ENCODE assay signal across 8 cellular contexts in genomic region chr5:119031905-119032304, GRCh38. TPM values are rescaled to one million over a fixed set of nuclear protein-coding genes. Genes with fewer than 3 reads are reported as not detected.
DNase-seq lines count a peak whose midpoint lies in the region; ATAC-seq, FAIRE-seq and TF ChIP-seq lines count a peak whose summit lies in the region.

No MANE protein-coding gene starts in this region.

- no peaks in the 10 kb centered on the region for H4K20me1 ChIP-seq in DOHH2 (ENCODE audit: control insufficient read depth, insufficient read depth, low read depth, low read length)

- peak overlapping the region; percentile 67 for H3K4me3 ChIP-seq in DOHH2 (ENCODE audit: low read length)
- no peak overlapping the region for H3K4me3 ChIP-seq in bronchial epithelial cell (ENCODE audit: low read depth, low read length)
- no peak overlapping the region for H3K4me3 ChIP-seq in suprapubic skin

- H3K27me3 ChIP-seq in DOHH2 (ENCODE audit: control insufficient read depth, low read length) (no peaks in the 10 kb centered on the region), bronchial epithelial cell (ENCODE audit: control insufficient read depth, insufficient read depth, low read length) (no peaks in the 10 kb centered on the region), suprapubic skin (no peaks in the 10 kb centered on the region)

- FAIRE-seq in bronchial epithelial cell (lab: Jason Lieb, UNC), result peak; percentile 76

- H3K36me3 ChIP-seq in DOHH2 (ENCODE audit: control insufficient read depth, low read length), result no peaks in the 10 kb centered on the region
- no peaks in the 10 kb centered on the region for H3K36me3 ChIP-seq in bronchial epithelial cell (ENCODE audit: control insufficient read depth, insufficient read depth, low read length)
- no peaks in the 10 kb centered on the region for H3K36me3 ChIP-seq in suprapubic skin

- no peak for TF ChIP-seq POLR2A in suprapubic skin (IDR thresholded peaks at IDR 0.05)

- H3K9me2 ChIP-seq in DOHH2 (replicated peaks; ENCODE audit: control insufficient read depth, low read length), result no peaks in the 10 kb centered on the region

- no peak for TF ChIP-seq EP300 in suprapubic skin (IDR thresholded peaks at IDR 0.05)

- H3K27ac ChIP-seq in DOHH2 (ENCODE audit: low read depth, low read length) (peak overlapping the region; percentile 99), suprapubic skin (no peak overlapping the region)

- DNase-seq in bronchial epithelial cell (ENCODE audit: low read depth), result peak; percentile 29
- no peak for DNase-seq in middle frontal gyrus (ENCODE audit: extremely low spot score, low spot score)
- no peak for DNase-seq in suprapubic skin (ENCODE audit: low spot score in 2 of 2)
- DNase-seq in NCI-H774 (lab: John Stamatoyannopoulos, UW), result no peak
- no peak for DNase-seq in AG20443 (ENCODE audit: low spot score)

- 79% methylated on average over 4 of the region's 4 CpGs for WGBS in suprapubic skin

- H3K4me2 ChIP-seq in DOHH2 (ENCODE audit: low read length), result peak overlapping the region; percentile 83

- H3F3A ChIP-seq in DOHH2 (ENCODE audit: control insufficient read depth, insufficient read depth), result peaks cover 35% of the 10 kb centered on the region

- ATAC-seq in GM19455 (IDR thresholded peaks at IDR 0.05; ENCODE audit: unreplicated experiment) (peak; percentile 43), HG03439 (IDR thresholded peaks at IDR 0.05; ENCODE audit: unreplicated experiment) (peak; percentile 51)

- H3K79me2 ChIP-seq in DOHH2 (ENCODE audit: control insufficient read depth, low read length), result no peaks in the 10 kb centered on the region

- H3K9me3 ChIP-seq in DOHH2 (ENCODE audit: control insufficient read depth, insufficient read depth, low read length), result no peaks in the 10 kb centered on the region
- no peaks in the 10 kb centered on the region for H3K9me3 ChIP-seq in suprapubic skin

- peaks cover 65% of the 10 kb centered on the region for H3K4me1 ChIP-seq in DOHH2 (ENCODE audit: control insufficient read depth, low read length)
- H3K4me1 ChIP-seq in suprapubic skin, result peaks cover 3% of the 10 kb centered on the region

- TF ChIP-seq CTCF in DOHH2 (IDR thresholded peaks at IDR 0.05; ENCODE audit: low read depth, low read length, poor library complexity, severe bottlenecking) (no peak), bronchial epithelial cell (IDR thresholded peaks at IDR 0.05; ENCODE audit: insufficient read depth, low read length, severe bottlenecking) (no peak), suprapubic skin (IDR thresholded peaks at IDR 0.05) (no peak)

RNA-seq across cellular contexts. Expression of gene DMXL1, which starts 39.0 kb away (rescaled TPM):
- total RNA-seq in bronchial epithelial cell, result 27.5 and 32.1 TPM in 2 replicates
- 10 to 100 TPM; 38.8 to 79.1 (median 47.9) TPM for total RNA-seq in suprapubic skin

RNA-seq across cellular contexts. Expression of gene DTWD2, which starts 43.6 kb away (rescaled TPM):
- total RNA-seq in bronchial epithelial cell, result 4.2 and 6.4 TPM in 2 replicates
- total RNA-seq in suprapubic skin, result 10 to 100 TPM in 2 of 4 donors, 1 to 10 TPM in 2; 7.1 to 15.3 (median 11.2) TPM
